Comparison of ENCODE assay signal across 1 cellular context in the genomic region with DNA sequence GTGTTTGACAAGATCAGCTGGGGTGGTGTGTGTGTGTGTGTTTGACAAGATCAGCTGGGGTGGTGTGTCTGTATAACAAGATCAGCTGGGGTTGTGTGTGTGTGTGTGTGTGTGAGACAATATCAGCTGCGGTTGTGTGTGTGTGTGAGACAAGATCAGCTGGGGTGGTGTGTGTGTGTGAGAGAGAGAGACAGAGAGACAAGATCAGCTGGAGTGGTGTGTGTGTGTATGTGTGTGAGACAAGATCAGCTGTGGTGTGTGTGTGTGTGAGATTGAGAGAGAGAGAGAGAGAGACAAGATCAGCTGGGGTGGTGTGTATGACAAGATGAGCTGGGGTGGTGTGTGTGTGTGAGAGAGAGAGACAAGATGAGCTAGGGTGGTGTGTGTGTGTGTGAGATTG.
A peak's percentile ranks its signal among the peaks of the same experiment; 100 is the strongest.
TF ChIP-seq lines count a peak whose summit lies in the region.

No MANE protein-coding gene starts in this region.

TF ChIP-seq in HepG2, 621 proteins besides CTCF, POLR2A, EP300 and RAD21:
- TF ChIP-seq, protein P1, sequence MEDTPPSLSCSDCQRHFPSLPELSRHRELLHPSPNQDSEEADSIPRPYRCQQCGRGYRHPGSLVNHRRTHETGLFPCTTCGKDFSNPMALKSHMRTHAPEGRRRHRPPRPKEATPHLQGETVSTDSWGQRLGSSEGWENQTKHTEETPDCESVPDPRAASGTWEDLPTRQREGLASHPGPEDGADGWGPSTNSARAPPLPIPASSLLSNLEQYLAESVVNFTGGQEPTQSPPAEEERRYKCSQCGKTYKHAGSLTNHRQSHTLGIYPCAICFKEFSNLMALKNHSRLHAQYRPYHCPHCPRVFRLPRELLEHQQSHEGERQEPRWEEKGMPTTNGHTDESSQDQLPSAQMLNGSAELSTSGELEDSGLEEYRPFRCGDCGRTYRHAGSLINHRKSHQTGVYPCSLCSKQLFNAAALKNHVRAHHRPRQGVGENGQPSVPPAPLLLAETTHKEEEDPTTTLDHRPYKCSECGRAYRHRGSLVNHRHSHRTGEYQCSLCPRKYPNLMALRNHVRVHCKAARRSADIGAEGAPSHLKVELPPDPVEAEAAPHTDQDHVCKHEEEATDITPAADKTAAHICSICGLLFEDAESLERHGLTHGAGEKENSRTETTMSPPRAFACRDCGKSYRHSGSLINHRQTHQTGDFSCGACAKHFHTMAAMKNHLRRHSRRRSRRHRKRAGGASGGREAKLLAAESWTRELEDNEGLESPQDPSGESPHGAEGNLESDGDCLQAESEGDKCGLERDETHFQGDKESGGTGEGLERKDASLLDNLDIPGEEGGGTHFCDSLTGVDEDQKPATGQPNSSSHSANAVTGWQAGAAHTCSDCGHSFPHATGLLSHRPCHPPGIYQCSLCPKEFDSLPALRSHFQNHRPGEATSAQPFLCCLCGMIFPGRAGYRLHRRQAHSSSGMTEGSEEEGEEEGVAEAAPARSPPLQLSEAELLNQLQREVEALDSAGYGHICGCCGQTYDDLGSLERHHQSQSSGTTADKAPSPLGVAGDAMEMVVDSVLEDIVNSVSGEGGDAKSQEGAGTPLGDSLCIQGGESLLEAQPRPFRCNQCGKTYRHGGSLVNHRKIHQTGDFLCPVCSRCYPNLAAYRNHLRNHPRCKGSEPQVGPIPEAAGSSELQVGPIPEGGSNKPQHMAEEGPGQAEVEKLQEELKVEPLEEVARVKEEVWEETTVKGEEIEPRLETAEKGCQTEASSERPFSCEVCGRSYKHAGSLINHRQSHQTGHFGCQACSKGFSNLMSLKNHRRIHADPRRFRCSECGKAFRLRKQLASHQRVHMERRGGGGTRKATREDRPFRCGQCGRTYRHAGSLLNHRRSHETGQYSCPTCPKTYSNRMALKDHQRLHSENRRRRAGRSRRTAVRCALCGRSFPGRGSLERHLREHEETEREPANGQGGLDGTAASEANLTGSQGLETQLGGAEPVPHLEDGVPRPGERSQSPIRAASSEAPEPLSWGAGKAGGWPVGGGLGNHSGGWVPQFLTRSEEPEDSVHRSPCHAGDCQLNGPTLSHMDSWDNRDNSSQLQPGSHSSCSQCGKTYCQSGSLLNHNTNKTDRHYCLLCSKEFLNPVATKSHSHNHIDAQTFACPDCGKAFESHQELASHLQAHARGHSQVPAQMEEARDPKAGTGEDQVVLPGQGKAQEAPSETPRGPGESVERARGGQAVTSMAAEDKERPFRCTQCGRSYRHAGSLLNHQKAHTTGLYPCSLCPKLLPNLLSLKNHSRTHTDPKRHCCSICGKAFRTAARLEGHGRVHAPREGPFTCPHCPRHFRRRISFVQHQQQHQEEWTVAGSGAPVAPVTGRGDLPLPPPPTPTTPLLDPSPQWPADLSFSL (CRISPR knock-in tag; IDR thresholded peaks at IDR 0.05) = peak; percentile 48
- TF ChIP-seq, protein P2, sequence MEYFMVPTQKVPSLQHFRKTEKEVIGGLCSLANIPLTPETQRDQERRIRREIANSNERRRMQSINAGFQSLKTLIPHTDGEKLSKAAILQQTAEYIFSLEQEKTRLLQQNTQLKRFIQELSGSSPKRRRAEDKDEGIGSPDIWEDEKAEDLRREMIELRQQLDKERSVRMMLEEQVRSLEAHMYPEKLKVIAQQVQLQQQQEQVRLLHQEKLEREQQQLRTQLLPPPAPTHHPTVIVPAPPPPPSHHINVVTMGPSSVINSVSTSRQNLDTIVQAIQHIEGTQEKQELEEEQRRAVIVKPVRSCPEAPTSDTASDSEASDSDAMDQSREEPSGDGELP (IDR thresholded peaks at IDR 0.05; ENCODE audit: borderline replicate concordance, low read depth) = peak; percentile 6; the same call in 1 of the 2 replicates
TF ChIP-seq in HepG2: peak in this region for 2; not testable (repeated sequence) for 619.
